Comparison of ENCODE assay signal across 9 cellular contexts in the genomic region with DNA sequence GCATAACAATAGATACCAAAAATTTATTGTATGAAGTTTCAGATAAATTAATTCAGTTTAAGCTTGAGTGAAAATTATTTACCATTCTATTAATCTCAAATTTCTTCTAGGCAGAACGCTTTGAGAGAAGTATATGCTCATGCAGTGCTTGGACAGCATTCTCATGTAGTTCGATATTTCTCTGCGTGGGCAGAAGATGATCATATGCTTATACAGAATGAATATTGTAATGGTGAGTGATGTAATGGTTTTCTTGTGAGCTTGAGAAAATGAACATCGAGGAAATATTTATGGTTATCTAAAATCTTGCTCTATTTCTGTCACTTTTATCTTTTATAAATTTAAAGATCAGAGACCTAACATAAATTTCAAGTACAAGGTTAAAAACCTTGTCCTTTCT. TPM values are rescaled to one million over a fixed set of nuclear protein-coding genes. Genes with fewer than 3 reads are reported as not detected.
DNase-seq lines count a peak whose midpoint lies in the region; ATAC-seq and TF ChIP-seq lines count a peak whose summit lies in the region.
"Had no signal": no experiment of that assay in that cellular context is flagged by ENCODE, and none has a peak within 500 bp of the region (broad histone marks: within the 10 kb centered on the region; RNA-seq: fewer than 3 reads in every experiment).

No MANE protein-coding gene starts in this region.

- DNase-seq in brain microvascular endothelial cell (peak; percentile 52), mesenchymal stem cell (peak; percentile 37), GDM1 (lab: John Stamatoyannopoulos, UW) (no peak), COLO829 (ENCODE audit: low spot score) (no peak)

- peaks cover 6% of the 10 kb centered on the region for H3K79me1 ChIP-seq in mesenchymal stem cell (replicated peaks; ENCODE audit: low read length, poor library complexity, severe bottlenecking)

- no peak overlapping the region for H2AFZ ChIP-seq in ACC112 (ENCODE audit: low read length, unreplicated experiment)
- H2AFZ ChIP-seq in mesenchymal stem cell (ENCODE audit: low read depth, low read length): no peak overlapping the region

- H3K27me3 ChIP-seq in ACC112 (ENCODE audit: insufficient read depth, low read length) (no peaks in the 10 kb centered on the region), HUES6 (ENCODE audit: control insufficient read depth, insufficient read depth, low read length) (no peaks in the 10 kb centered on the region), brain microvascular endothelial cell (replicated peaks) (no peaks in the 10 kb centered on the region), mesenchymal stem cell (ENCODE audit: control insufficient read depth in 1 of 2, insufficient read depth in 1 of 2, low read length in 2 of 2) (no peaks in the 10 kb centered on the region)

- H4K91ac ChIP-seq in mesenchymal stem cell (ENCODE audit: low read length): no peak overlapping the region

- 95% methylated on average over 3 of the region's 4 CpGs for WGBS in mesenchymal stem cell

- H3K14ac ChIP-seq in mesenchymal stem cell (ENCODE audit: low read length in 2 of 2): no peak overlapping the region

- peak overlapping the region; percentile 18 for H3K9ac ChIP-seq in HUES6 (ENCODE audit: low read length)
- H3K9ac ChIP-seq in mesenchymal stem cell (ENCODE audit: low read length): peak overlapping the region; percentile 98

- H3K4ac ChIP-seq in mesenchymal stem cell (ENCODE audit: low read depth in 1 of 2, low read length in 2 of 2): no peak overlapping the region

- no peak overlapping the region for H2AK5ac ChIP-seq in mesenchymal stem cell (ENCODE audit: low read length, severe bottlenecking)

- no peak overlapping the region for H2BK15ac ChIP-seq in mesenchymal stem cell (ENCODE audit: low read depth, poor library complexity, severe bottlenecking)

- no peak overlapping the region for H2BK120ac ChIP-seq in mesenchymal stem cell (ENCODE audit: low read depth, low read length)

- H3K9me3 ChIP-seq in HUES6 (ENCODE audit: control insufficient read depth, insufficient read depth, low read depth, low read length) (no peaks in the 10 kb centered on the region), mesenchymal stem cell (ENCODE audit: control insufficient read depth, low read length) (no peaks in the 10 kb centered on the region)

- peak overlapping the region; percentile 59 for H3K4me2 ChIP-seq in mesenchymal stem cell (ENCODE audit: low read length, poor library complexity, severe bottlenecking)

- no peak overlapping the region for H4K8ac ChIP-seq in mesenchymal stem cell (ENCODE audit: low read length)

- H3K27ac ChIP-seq in ACC112 (ENCODE audit: low read depth, low read length): peak overlapping the region; percentile 96
- H3K27ac ChIP-seq in HUES6 (ENCODE audit: low read depth, low read length): no peak overlapping the region
- peak overlapping the region; percentile 98 for H3K27ac ChIP-seq in brain microvascular endothelial cell
- peak overlapping the region; percentile 53 for H3K27ac ChIP-seq in mesenchymal stem cell (ENCODE audit: low read length, poor library complexity, severe bottlenecking)

- no peak overlapping the region for H3K23ac ChIP-seq in mesenchymal stem cell (ENCODE audit: low read length in 2 of 2)

- H3K4me3 ChIP-seq in ACC112 (ENCODE audit: low read depth, low read length) (peak overlapping the region; percentile 95), HUES6 (ENCODE audit: low read depth, low read length) (peak overlapping the region; percentile 86), brain microvascular endothelial cell (ENCODE audit: low read depth, low read length) (peak overlapping the region; percentile 88), mesenchymal stem cell (ENCODE audit: insufficient read depth in 1 of 2, low read depth in 1 of 2, low read length in 2 of 2) (peak overlapping the region in 1 of 2 experiments; percentile 84)

- no peak for ATAC-seq in GM18861 (IDR thresholded peaks at IDR 0.05; ENCODE audit: unreplicated experiment)
- ATAC-seq in HG03095 (IDR thresholded peaks at IDR 0.05; ENCODE audit: unreplicated experiment): no peak
- ATAC-seq: left lobe of liver had no signal

- in situ Hi-C loops in brain microvascular endothelial cell (cut with HindIII; ENCODE audit: low pct_ligation_motif_present, low sequenced_read_pairs): no loop called here

- H3K4me1 ChIP-seq in ACC112 (ENCODE audit: control insufficient read depth, insufficient read depth, low read length, unreplicated experiment): peaks cover 26% of the 10 kb centered on the region
- peaks cover 14% of the 10 kb centered on the region; the same call in 1 of the 2 replicates for H3K4me1 ChIP-seq in HUES6 (ENCODE audit: control insufficient read depth, insufficient read depth, low read length)
- peaks cover 3% of the 10 kb centered on the region for H3K4me1 ChIP-seq in mesenchymal stem cell (ENCODE audit: control insufficient read depth, insufficient read depth, low read depth, low read length)

- no peak overlapping the region for H2BK12ac ChIP-seq in mesenchymal stem cell (ENCODE audit: low read length in 2 of 2)

- TF ChIP-seq CTCF in brain microvascular endothelial cell (IDR thresholded peaks at IDR 0.05; ENCODE audit: low read depth, low read length, missing control alignments): no peak

- no peak overlapping the region for H2BK5ac ChIP-seq in mesenchymal stem cell (ENCODE audit: low read depth, low read length, poor library complexity, severe bottlenecking)

- H3K18ac ChIP-seq in mesenchymal stem cell (ENCODE audit: low read depth in 1 of 2, low read length in 2 of 2): no peak overlapping the region

- H3K79me2 ChIP-seq in ACC112 (ENCODE audit: control insufficient read depth, insufficient read depth, low read length, unreplicated experiment): peaks cover 75% of the 10 kb centered on the region

- H3K36me3 ChIP-seq in ACC112 (ENCODE audit: insufficient read depth, low read length): peaks cover 65% of the 10 kb centered on the region
- peaks cover 74% of the 10 kb centered on the region for H3K36me3 ChIP-seq in HUES6 (ENCODE audit: control insufficient read depth, insufficient read depth, low read length)
- H3K36me3 ChIP-seq in brain microvascular endothelial cell (replicated peaks): peaks cover 23% of the 10 kb centered on the region
- H3K36me3 ChIP-seq in mesenchymal stem cell (ENCODE audit: control insufficient read depth in 1 of 2, insufficient read depth in 2 of 2, low read depth in 1 of 2, low read length in 2 of 2): peaks cover 11 to 49% of the 10 kb centered on the region in 2 experiments

RNA-seq across cellular contexts. Expression of gene WEE1, which starts 3.6 kb away (rescaled TPM):
- polyA plus RNA-seq in mesenchymal stem cell (2013, experiment 1 of 2): 7.5 TPM
- 7.5 TPM for polyA plus RNA-seq in mesenchymal stem cell (2013, experiment 2 of 2)

Comparison
In these comparisons a context has a peak if more than half of its experiments do, and no peak if none do; other contexts are left out.
1. DNase-seq: peak in brain microvascular endothelial cell (single experiment) and mesenchymal stem cell (single experiment); none in GDM1 (single experiment) and COLO829 (single experiment).